In the genomic region with DNA sequence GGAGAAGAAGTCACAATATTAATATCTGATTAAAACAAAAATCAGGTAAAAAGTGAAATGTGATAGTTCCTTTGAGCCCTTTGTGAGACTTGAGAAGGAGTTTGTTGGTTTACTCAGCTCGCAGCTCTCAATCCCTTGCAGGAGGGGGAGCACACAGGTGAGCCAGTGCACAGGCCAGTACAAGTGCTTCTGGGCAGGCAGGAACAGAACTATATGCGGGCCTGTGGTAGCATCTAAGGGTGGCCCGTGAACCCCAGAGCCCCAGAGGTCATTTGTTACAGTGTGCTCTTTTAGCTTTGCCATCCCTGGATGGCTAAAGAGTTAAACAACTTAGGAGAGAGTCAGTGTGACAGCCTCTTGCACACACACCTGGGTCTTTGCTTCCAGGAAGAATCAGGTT, we compare ENCODE assay signal across 22 cellular contexts.
DNase-seq lines count a peak whose midpoint lies in the region; ATAC-seq and TF ChIP-seq lines count a peak whose summit lies in the region.
"Had no signal": no experiment of that assay in that cellular context is flagged by ENCODE, and none has a peak within 500 bp of the region (broad histone marks: within the 10 kb centered on the region; RNA-seq: fewer than 3 reads in every experiment).

No MANE protein-coding gene starts in this region.

- no peak overlapping the region for H3K18ac ChIP-seq in mesendoderm (ENCODE audit: low read length)

- H3K4me3 ChIP-seq in heart left ventricle (no peak overlapping the region), mesendoderm (ENCODE audit: low read length) (no peak overlapping the region)
- H3K4me3 ChIP-seq: BLaER1 treated with 17β-estradiol and CSF1 and Interleukin-3, amounts not matched to agents 10 nM and 100 nM; GM23248; K562; MG63 had no signal

- H3K4me1 ChIP-seq in heart left ventricle, result no peaks in the 10 kb centered on the region
- no peaks in the 10 kb centered on the region for H3K4me1 ChIP-seq in mesendoderm (ENCODE audit: control insufficient read depth, low read depth, low read length)

- H3K4me2 ChIP-seq in mesendoderm (ENCODE audit: low read length), result no peak overlapping the region
- H3K4me2 ChIP-seq: BLaER1 treated with 17β-estradiol and CSF1 and Interleukin-3, amounts not matched to agents 10 nM and 100 nM had no signal

- H2BK120ac ChIP-seq in mesendoderm (ENCODE audit: low read depth, low read length), result no peak overlapping the region

- H4K8ac ChIP-seq in mesendoderm (ENCODE audit: low read depth, low read length), result no peak overlapping the region

- H3K9ac ChIP-seq in mesendoderm (ENCODE audit: low read length), result no peak overlapping the region
- H3K9ac ChIP-seq: BLaER1 treated with 17β-estradiol and CSF1 and Interleukin-3, amounts not matched to agents 10 nM and 100 nM; GM23248 had no signal

- no peak overlapping the region for H2AK5ac ChIP-seq in mesendoderm (ENCODE audit: low read length)

- TF ChIP-seq POLR2A in heart left ventricle (IDR thresholded peaks at IDR 0.05), result no peak

- peaks cover 6% of the 10 kb centered on the region for H3K36me3 Mint-ChIP-seq in WTC11
- H3K36me3 Mint-ChIP-seq: CD4-positive, alpha-beta memory T cell had no signal

- H3K9me3 ChIP-seq in heart left ventricle, result no peaks in the 10 kb centered on the region
- H3K9me3 ChIP-seq: BLaER1 treated with 17β-estradiol and CSF1 and Interleukin-3, amounts not matched to agents 10 nM and 100 nM had no signal

- DNase-seq in Right ventricle myocardium inferior (ENCODE audit: missing footprints) (peak; percentile 53), heart left ventricle (no peak), WTC11 (ENCODE audit: low spot score) (peak; percentile 35), mesendoderm (peak; percentile 25), EL (no peak)
- DNase-seq: 8988T; CD4-positive, alpha-beta memory T cell; GDM1; GM23248; MG63; NCI-H1048; NCI-H1417 treated with DMSO at 0.1 percent for 48 hours; NCI-H187; NCI-H510A; NCI-H748 treated with DMSO at 0.1 percent for 48 hours; NK-92 treated with Interleukin-12 subunit alpha and Interleukin-12 subunit beta, amount 100 ng/mL, for 24 hours had no signal

- no peak overlapping the region for H2BK15ac ChIP-seq in mesendoderm (replicated peaks; ENCODE audit: low read depth)

- peaks cover 11% of the 10 kb centered on the region for H3K9me3 Mint-ChIP-seq in WTC11

- no peak for TF ChIP-seq CTCF in heart left ventricle (IDR thresholded peaks at IDR 0.05)
- no peak for TF ChIP-seq CTCF in WTC11 (IDR thresholded peaks at IDR 0.05)

- H3K79me1 ChIP-seq in mesendoderm (ENCODE audit: low read length), result no peaks in the 10 kb centered on the region

- WGBS in heart left ventricle, 4 donors, result 81 to 87% (median 83%) methylated on average over 3 of the region's 3 CpGs
- no CpG with 5 or more reads among the region's 3 CpGs for WGBS in mesendoderm (ENCODE audit: extremely low coverage, insufficient coverage, low lambda C conversion rate)

- no peak overlapping the region for H3K56ac ChIP-seq in mesendoderm (ENCODE audit: low read length)

- no peaks in the 10 kb centered on the region for H3K79me2 ChIP-seq in mesendoderm (ENCODE audit: control insufficient read depth, insufficient read depth, low read length)

- H3K36me3 ChIP-seq in heart left ventricle (no peaks in the 10 kb centered on the region), mesendoderm (ENCODE audit: control insufficient read depth, insufficient read depth, low read length) (no peaks in the 10 kb centered on the region)
- H3K36me3 ChIP-seq: BLaER1 treated with 17β-estradiol and CSF1 and Interleukin-3, amounts not matched to agents 10 nM and 100 nM; MG63 had no signal

- ATAC-seq in Right ventricle myocardium inferior, result no peak
- no peak for ATAC-seq in heart left ventricle
- peak; percentile 87 for ATAC-seq in WTC11
- no peak for ATAC-seq in GM18502 (IDR thresholded peaks at IDR 0.05; ENCODE audit: poor library complexity, unreplicated experiment)
- ATAC-seq in GM21717 (IDR thresholded peaks at IDR 0.05; ENCODE audit: unreplicated experiment), result no peak
- no peak for ATAC-seq in HG02642 (IDR thresholded peaks at IDR 0.05; ENCODE audit: poor library complexity, unreplicated experiment)
- ATAC-seq: K562, SK-N-SH treated with all-trans-retinoic acid at 6 μM for 48 hours had no signal

- no peak overlapping the region for H3K4ac ChIP-seq in mesendoderm (ENCODE audit: low read depth, low read length)

- H4K5ac ChIP-seq in mesendoderm (ENCODE audit: low read length), result no peak overlapping the region

- POLR2A ChIA-PET in WTC11 (lab: Charles Lee), result no interaction called here

- no peaks in the 10 kb centered on the region for H3K27me3 Mint-ChIP-seq in WTC11 (ENCODE audit: low read depth)
- H3K27me3 Mint-ChIP-seq: CD4-positive, alpha-beta memory T cell had no signal

- intact Hi-C loops in Right ventricle myocardium inferior (cut with DNase I), result no loop called here
- intact Hi-C loops in heart left ventricle (cut with DNase I), result no loop called here

- no peak overlapping the region for H2BK5ac ChIP-seq in mesendoderm (ENCODE audit: low read length)

- no peaks in the 10 kb centered on the region for H3K27me3 ChIP-seq in heart left ventricle
- H3K27me3 ChIP-seq in mesendoderm (ENCODE audit: insufficient read depth, low read length, poor library complexity), result no peaks in the 10 kb centered on the region
- H3K27me3 ChIP-seq: BLaER1 treated with 17β-estradiol and CSF1 and Interleukin-3, amounts not matched to agents 10 nM and 100 nM; MG63 had no signal

- H3K4me3 Mint-ChIP-seq in WTC11, result no peak overlapping the region
- H3K4me3 Mint-ChIP-seq: CD4-positive, alpha-beta memory T cell had no signal

- CTCF ChIA-PET in WTC11 (lab: Charles Lee), result no interaction called here

- H3K4me1 Mint-ChIP-seq in WTC11, result peaks cover 70% of the 10 kb centered on the region
- H3K4me1 Mint-ChIP-seq: CD4-positive, alpha-beta memory T cell had no signal

- H3K27ac Mint-ChIP-seq in WTC11, result peak overlapping the region; percentile 92
- H3K27ac Mint-ChIP-seq: CD4-positive, alpha-beta memory T cell had no signal

- no peak overlapping the region for H3K23ac ChIP-seq in mesendoderm (ENCODE audit: low read length)

- no peak overlapping the region for H3K27ac ChIP-seq in heart left ventricle
- H3K27ac ChIP-seq in mesendoderm (ENCODE audit: low read depth, low read length), result no peak overlapping the region
- H3K27ac ChIP-seq: BLaER1 treated with 17β-estradiol and CSF1 and Interleukin-3, amounts not matched to agents 10 nM and 100 nM; GM23248 had no signal

TF ChIP-seq in WTC11, 78 proteins besides CTCF, POLR2A, EP300 and RAD21:
- TF ChIP-seq, protein P1, sequence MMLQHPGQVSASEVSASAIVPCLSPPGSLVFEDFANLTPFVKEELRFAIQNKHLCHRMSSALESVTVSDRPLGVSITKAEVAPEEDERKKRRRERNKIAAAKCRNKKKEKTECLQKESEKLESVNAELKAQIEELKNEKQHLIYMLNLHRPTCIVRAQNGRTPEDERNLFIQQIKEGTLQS (CRISPR knock-in tag; conservative IDR thresholded peaks at IDR 0.05), result no peak
- TF ChIP-seq ZBTB43 (CRISPR knock-in tag; IDR thresholded peaks at IDR 0.05), result 0 out of 2 replicates have a peak, but pooled peaks have one; percentile 49

Comparison
In these comparisons a context has a peak if more than half of its experiments do, and no peak if none do; other contexts are left out.
1. DNase-seq: peak in Right ventricle myocardium inferior (single experiment), WTC11 (single experiment) and mesendoderm (single experiment); none in heart left ventricle (0 of 5) and EL (single experiment).